In the genomic region with DNA sequence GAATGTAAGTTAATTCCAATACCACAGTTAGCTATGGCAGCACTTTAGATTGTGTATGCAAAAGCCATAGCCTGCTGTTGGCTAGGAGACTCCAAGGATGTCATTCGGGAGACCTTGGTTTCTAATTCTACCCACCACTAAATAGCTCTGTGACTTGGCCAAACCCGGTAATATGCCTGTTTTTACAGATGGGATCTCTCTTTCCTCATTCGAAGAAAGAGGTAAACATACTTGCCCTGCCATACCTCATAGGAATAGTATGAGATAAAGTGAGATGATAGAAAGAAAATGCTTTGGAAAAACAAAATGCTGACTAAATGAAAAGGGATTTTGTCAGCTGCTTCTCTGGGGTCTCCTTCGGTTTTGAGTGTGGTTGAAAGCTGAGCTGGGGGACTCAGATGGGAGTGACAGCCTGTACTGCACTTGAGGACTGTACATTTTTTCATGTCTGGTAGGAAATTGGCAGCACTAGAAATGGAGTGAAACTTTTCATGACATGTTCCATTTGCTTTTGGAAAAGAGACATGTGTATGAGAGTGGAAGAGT, we compare ENCODE assay signal across 31 cellular contexts. TPM values are rescaled to one million over a fixed set of nuclear protein-coding genes. Genes with fewer than 3 reads are reported as not detected.
"Had no signal": no experiment of that assay in that cellular context is flagged by ENCODE, and none has a peak within 500 bp of the region (broad histone marks: within the 10 kb centered on the region; RNA-seq: fewer than 3 reads in every experiment).

No MANE protein-coding gene starts in this region.

- FAIRE-seq: bronchial epithelial cell, TTC549 had no signal

- H3K27ac Mint-ChIP-seq: activated CD4-positive, alpha-beta T cell treated with anti-CD3 and anti-CD28 coated beads, Interleukin-2, amount 10 ng/mL, durations not matched to agents 24 days and 14 days; activated CD8-positive, alpha-beta T cell treated with anti-CD3 and anti-CD28 coated beads for 36 hours; activated naive CD8-positive, alpha-beta T cell treated with anti-CD3 and anti-CD28 coated beads for 36 hours; activated T-cell treated with anti-CD3 and anti-CD28 coated beads, Interleukin-2, amount 50 U/mL, for 72 hours; activated T-helper 17 cell treated with anti-CD3 and anti-CD28 coated beads, Interleukin-2, amount 50 U/mL, for 72 hours had no signal

- H3K36me3 ChIP-seq: Peyer's patch had no signal

- DNase-seq: activated CD4-positive, alpha-beta T cell treated with anti-CD3 and anti-CD28 coated beads, Interleukin-2, amount 10 ng/mL, durations not matched to agents 24 days and 14 days; activated CD4-positive, alpha-beta T cell treated with anti-CD3 and anti-CD28 coated beads, Interleukin-2, amount 50 U/mL, for 4 hours; activated CD8-positive, alpha-beta T cell treated with anti-CD3 and anti-CD28 coated beads for 36 hours; activated effector memory CD4-positive, alpha-beta T cell treated with anti-CD3 and anti-CD28 coated beads, Interleukin-2, amount 50 U/mL, for 16 hours; activated naive CD4-positive, alpha-beta T cell; activated naive CD4-positive, alpha-beta T cell treated with anti-CD3 and anti-CD28 coated beads, Interleukin-2, amount 50 U/mL, for 16 hours; activated naive CD8-positive, alpha-beta T cell treated with anti-CD3 and anti-CD28 coated beads for 36 hours; activated T-cell treated with anti-CD3 and anti-CD28 coated beads, Interleukin-2, amount 50 U/mL, for 1 hour; activated T-cell treated with anti-CD3 and anti-CD28 coated beads, Interleukin-2, amount 50 U/mL, for 72 hours; amniotic stem cell; aorta; caudate nucleus; cerebellar nuclear complex; NCI-H1105; NCI-H1417 treated with DMSO at 0.1 percent for 48 hours; NCI-H187 treated with DMSO at 0.1 percent for 48 hours; NCI-H2081; NCI-H345; NCI-H524 treated with DMSO at 0.1 percent for 48 hours; PC-3; Peyer's patch; RPMI8226; SHP77 treated with DMSO at 0.1 percent for 48 hours had no signal

- H3K4me3 Mint-ChIP-seq: activated CD4-positive, alpha-beta T cell treated with anti-CD3 and anti-CD28 coated beads, Interleukin-2, amount 10 ng/mL, durations not matched to agents 24 days and 14 days; activated CD8-positive, alpha-beta T cell treated with anti-CD3 and anti-CD28 coated beads for 36 hours; activated naive CD8-positive, alpha-beta T cell treated with anti-CD3 and anti-CD28 coated beads for 36 hours; activated T-cell treated with anti-CD3 and anti-CD28 coated beads, Interleukin-2, amount 50 U/mL, for 72 hours; activated T-helper 17 cell treated with anti-CD3 and anti-CD28 coated beads, Interleukin-2, amount 50 U/mL, for 72 hours had no signal

- H3K4me3 ChIP-seq: Peyer's patch had no signal

- H3K4me1 ChIP-seq: Peyer's patch had no signal

- H3K27me3 ChIP-seq: Peyer's patch had no signal

- H3K36me3 Mint-ChIP-seq: activated naive CD8-positive, alpha-beta T cell treated with anti-CD3 and anti-CD28 coated beads for 36 hours had no signal

- ATAC-seq: activated CD8-positive, alpha-beta T cell treated with anti-CD3 and anti-CD28 coated beads for 36 hours; activated T-cell treated with anti-CD3 and anti-CD28 coated beads, Interleukin-2, amount 50 U/mL, for 72 hours; activated T-helper 17 cell treated with anti-CD3 and anti-CD28 coated beads, Interleukin-2, amount 50 U/mL, for 72 hours; PC-3 had no signal

- H3K9me3 Mint-ChIP-seq: activated CD4-positive, alpha-beta T cell treated with anti-CD3 and anti-CD28 coated beads, Interleukin-2, amount 10 ng/mL, durations not matched to agents 24 days and 14 days; activated CD8-positive, alpha-beta T cell treated with anti-CD3 and anti-CD28 coated beads for 36 hours; activated naive CD8-positive, alpha-beta T cell treated with anti-CD3 and anti-CD28 coated beads for 36 hours; activated T-cell treated with anti-CD3 and anti-CD28 coated beads, Interleukin-2, amount 50 U/mL, for 72 hours had no signal

- H3K9me3 ChIP-seq: Peyer's patch had no signal

- H3K4me1 Mint-ChIP-seq: activated CD4-positive, alpha-beta T cell treated with anti-CD3 and anti-CD28 coated beads, Interleukin-2, amount 10 ng/mL, durations not matched to agents 24 days and 14 days; activated naive CD8-positive, alpha-beta T cell treated with anti-CD3 and anti-CD28 coated beads for 36 hours; activated T-helper 17 cell treated with anti-CD3 and anti-CD28 coated beads, Interleukin-2, amount 50 U/mL, for 72 hours had no signal

- H3K27ac ChIP-seq: Peyer's patch had no signal

RNA-seq across cellular contexts. Expression of a gene that starts 57.4 kb away (rescaled TPM):
- total RNA-seq: activated CD4-positive, alpha-beta T cell treated with anti-CD3 and anti-CD28 coated beads, Interleukin-2, amount 10 ng/mL, durations not matched to agents 24 days and 14 days; activated CD8-positive, alpha-beta memory T cell treated with anti-CD3 and anti-CD28 coated beads for 36 hours; activated CD8-positive, alpha-beta T cell treated with anti-CD3 and anti-CD28 coated beads for 36 hours; activated naive CD8-positive, alpha-beta T cell treated with anti-CD3 and anti-CD28 coated beads for 36 hours; activated T-cell treated with anti-CD3 and anti-CD28 coated beads, Interleukin-2, amount 50 U/mL, for 72 hours; activated T-helper 17 cell treated with anti-CD3 and anti-CD28 coated beads, Interleukin-2, amount 50 U/mL, for 72 hours; aorta; bronchial epithelial cell; M059J; NCI-H460; PC-3; Peyer's patch; T-helper 1 cell treated with Interleukin-12 subunit alpha and Interleukin-12 subunit beta and Interleukin-4 antibody, amounts not matched to agents 30 ng/mL and 1 ng/mL, for 36 hours; T-helper 2 cell treated with Interferon-gamma antibody and Interleukin-4, amounts not matched to agents 100 ng/mL and 5 ng/mL, for 36 hours had no signal
- polyA plus RNA-seq: aorta had no signal
